Comparison of ENCODE assay signal across 8 cellular contexts in the genomic region with DNA sequence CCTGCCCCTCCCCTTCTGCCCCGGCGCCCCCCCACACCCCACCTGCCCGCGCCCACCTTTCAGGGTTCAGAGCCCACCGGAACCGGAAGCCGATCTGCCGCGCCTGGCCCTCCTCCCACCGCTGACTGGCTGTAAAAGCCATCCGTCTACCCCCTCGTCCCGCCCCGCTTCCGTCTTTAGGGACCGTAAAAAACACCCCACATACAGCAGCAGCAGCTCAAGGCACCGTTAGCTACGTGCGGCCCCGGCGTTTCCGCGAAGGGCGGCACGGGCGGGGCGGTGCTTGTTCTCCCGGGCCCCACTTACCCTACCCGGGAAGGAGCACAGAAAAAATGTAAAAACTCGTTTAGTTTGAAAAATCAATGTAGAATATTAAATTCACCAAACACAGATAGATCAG. TPM values are rescaled to one million over a fixed set of nuclear protein-coding genes. Genes with fewer than 3 reads are reported as not detected.
DNase-seq lines count a peak whose midpoint lies in the region; ATAC-seq and TF ChIP-seq lines count a peak whose summit lies in the region.

A gene (minus strand): TSS at position 96 of the 400 bp plus-strand sequence. CDS start 320 bp downstream, outside the sequence.

- 0 to 1% (median 1%) methylated on average over 20 to 30 of the region's 30 CpGs for WGBS in spleen, 5 donors

- H3K4me3 ChIP-seq in spleen, result peak within 1 kb of the TSS; percentile 15 to 71 (median 34)

- peak in 1 of 3 donors; percentile 74 for TF ChIP-seq POLR2A in spleen (IDR thresholded peaks at IDR 0.05)

- H3K4me1 ChIP-seq in spleen, result peaks cover 9 to 32% (median 25%) of the 10 kb centered on the region in 6 donors

- H3K36me3 ChIP-seq in spleen, result peaks cover 0 to 83% (median 69%) of the 10 kb centered on the region in 6 donors

- ATAC-seq in GM18907 (IDR thresholded peaks at IDR 0.05; ENCODE audit: unreplicated experiment) (peak; percentile 65), HG03196 (IDR thresholded peaks at IDR 0.05; ENCODE audit: unreplicated experiment) (peak; percentile 78)

- no peak for TF ChIP-seq CTCF in spleen (IDR thresholded peaks at IDR 0.05 in 8 of 11, conservative IDR thresholded peaks at IDR 0.05 in 3 of 11)

- intact Hi-C loops in spleen (cut with DNase I; ENCODE audit: low total_unique reads), result no loop called here

- no peaks in the 10 kb centered on the region for H3K27me3 ChIP-seq in spleen (replicated peaks in 1 of 7)

- no peak within 1 kb of the TSS for H3K27ac ChIP-seq in caudate nucleus (ENCODE audit: low read depth, low read length)
- H3K27ac ChIP-seq in spleen, result peak within 1 kb of the TSS; percentile 61 to 85 (median 76)

- in situ Hi-C loops in ACHN (cut with HindIII; ENCODE audit: low pct_ligation_motif_present, low pct_unique_long_range_greater_than_20kb, low sequenced_read_pairs), result no loop called here

- DNase-seq in ACHN (peak; percentile 97), NCI-H446 (lab: John Stamatoyannopoulos, UW) (peak; percentile 83 to 93), caudate nucleus (lab: John Stamatoyannopoulos, UW) (peak in 60 of 61 donors; percentile 66 to 98 (median 88)), inferior parietal cortex (ENCODE audit: extremely low spot score) (peak; percentile 90), spleen (peak; percentile 97)
- DNase-seq in activated CD4-positive, CD25-positive, alpha-beta regulatory T cell (lab: John Stamatoyannopoulos, UW), result peak; percentile 82 to 88 (median 85)

- no peaks in the 10 kb centered on the region for H3K9me3 ChIP-seq in spleen

RNA-seq across cellular contexts. Expression of the gene that starts here (rescaled TPM):
- total RNA-seq in spleen, result 10 to 100 TPM; 38.0 to 64.1 (median 48.0) TPM
- 100 to 1,000 TPM in 1 of 3 donors, 10 to 100 TPM in 2; 85.0 to 108 (median 85.7) TPM for polyA plus RNA-seq in spleen
